Comparison of ENCODE assay signal across 1 cellular context in the genomic region with DNA sequence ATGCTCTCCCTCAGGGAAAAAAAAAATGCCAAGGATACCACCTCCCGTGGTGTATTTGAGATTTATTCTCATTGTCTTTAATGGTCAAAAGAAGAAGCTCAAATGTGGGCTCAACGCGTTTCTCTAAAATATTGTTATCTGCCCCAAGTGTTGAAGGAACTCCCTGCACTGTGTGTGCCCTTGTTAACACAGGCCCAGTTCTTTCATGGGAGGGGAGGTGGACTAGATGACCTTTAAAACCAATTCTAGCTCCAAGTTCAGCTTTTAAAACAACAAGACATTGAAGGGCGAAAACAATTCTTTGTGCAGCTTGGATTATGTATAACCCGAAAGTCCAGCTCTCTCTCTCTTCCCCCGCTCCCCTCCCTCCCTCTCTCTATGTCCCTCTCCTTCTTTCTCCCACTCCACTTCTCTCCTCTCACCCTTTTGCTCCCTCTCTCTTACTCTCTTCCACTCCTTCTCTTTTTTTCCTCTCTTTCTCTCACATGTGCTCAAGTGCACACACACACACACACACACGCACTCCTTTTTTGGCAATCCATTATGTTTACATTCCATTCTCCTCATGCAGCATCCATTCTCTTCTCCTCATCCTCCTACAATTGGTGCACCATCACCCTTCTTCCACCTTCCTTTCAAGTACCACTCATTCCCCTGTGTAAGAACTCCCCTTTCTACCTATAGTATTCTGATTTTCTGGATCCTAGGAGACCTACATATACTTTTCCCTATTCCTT.
TF ChIP-seq lines count a peak whose summit lies in the region.

No MANE protein-coding gene starts in this region.

TF ChIP-seq in K562, 482 proteins besides CTCF, POLR2A, EP300 and RAD21 (continued from another document):
- TF ChIP-seq FOSL1 (tag; conservative IDR thresholded peaks at IDR 0.05) (no peak), KLF10 (CRISPR knock-in tag; IDR thresholded peaks at IDR 0.05) (no peak), ZEB2 (IDR thresholded peaks at IDR 0.05) (no peak), ZNF764 (CRISPR knock-in tag; IDR thresholded peaks at IDR 0.05; ENCODE audit: low read depth) (no peak), RBM34 (IDR thresholded peaks at IDR 0.05; ENCODE audit: borderline replicate concordance, insufficient read depth, low read length) (no peak), KLF1 (tag; IDR thresholded peaks at IDR 0.05) (no peak)
- TF ChIP-seq, protein P1, sequence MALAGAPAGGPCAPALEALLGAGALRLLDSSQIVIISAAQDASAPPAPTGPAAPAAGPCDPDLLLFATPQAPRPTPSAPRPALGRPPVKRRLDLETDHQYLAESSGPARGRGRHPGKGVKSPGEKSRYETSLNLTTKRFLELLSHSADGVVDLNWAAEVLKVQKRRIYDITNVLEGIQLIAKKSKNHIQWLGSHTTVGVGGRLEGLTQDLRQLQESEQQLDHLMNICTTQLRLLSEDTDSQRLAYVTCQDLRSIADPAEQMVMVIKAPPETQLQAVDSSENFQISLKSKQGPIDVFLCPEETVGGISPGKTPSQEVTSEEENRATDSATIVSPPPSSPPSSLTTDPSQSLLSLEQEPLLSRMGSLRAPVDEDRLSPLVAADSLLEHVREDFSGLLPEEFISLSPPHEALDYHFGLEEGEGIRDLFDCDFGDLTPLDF (CRISPR knock-in tag; IDR thresholded peaks at IDR 0.05) = no peak
- TF ChIP-seq, protein P2, sequence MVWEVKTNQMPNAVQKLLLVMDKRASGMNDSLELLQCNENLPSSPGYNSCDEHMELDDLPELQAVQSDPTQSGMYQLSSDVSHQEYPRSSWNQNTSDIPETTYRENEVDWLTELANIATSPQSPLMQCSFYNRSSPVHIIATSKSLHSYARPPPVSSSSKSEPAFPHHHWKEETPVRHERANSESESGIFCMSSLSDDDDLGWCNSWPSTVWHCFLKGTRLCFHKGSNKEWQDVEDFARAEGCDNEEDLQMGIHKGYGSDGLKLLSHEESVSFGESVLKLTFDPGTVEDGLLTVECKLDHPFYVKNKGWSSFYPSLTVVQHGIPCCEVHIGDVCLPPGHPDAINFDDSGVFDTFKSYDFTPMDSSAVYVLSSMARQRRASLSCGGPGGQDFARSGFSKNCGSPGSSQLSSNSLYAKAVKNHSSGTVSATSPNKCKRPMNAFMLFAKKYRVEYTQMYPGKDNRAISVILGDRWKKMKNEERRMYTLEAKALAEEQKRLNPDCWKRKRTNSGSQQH (CRISPR knock-in tag; IDR thresholded peaks at IDR 0.05) = peak; percentile 50; the same call in 1 of the 2 replicates
- TF ChIP-seq, protein P3, sequence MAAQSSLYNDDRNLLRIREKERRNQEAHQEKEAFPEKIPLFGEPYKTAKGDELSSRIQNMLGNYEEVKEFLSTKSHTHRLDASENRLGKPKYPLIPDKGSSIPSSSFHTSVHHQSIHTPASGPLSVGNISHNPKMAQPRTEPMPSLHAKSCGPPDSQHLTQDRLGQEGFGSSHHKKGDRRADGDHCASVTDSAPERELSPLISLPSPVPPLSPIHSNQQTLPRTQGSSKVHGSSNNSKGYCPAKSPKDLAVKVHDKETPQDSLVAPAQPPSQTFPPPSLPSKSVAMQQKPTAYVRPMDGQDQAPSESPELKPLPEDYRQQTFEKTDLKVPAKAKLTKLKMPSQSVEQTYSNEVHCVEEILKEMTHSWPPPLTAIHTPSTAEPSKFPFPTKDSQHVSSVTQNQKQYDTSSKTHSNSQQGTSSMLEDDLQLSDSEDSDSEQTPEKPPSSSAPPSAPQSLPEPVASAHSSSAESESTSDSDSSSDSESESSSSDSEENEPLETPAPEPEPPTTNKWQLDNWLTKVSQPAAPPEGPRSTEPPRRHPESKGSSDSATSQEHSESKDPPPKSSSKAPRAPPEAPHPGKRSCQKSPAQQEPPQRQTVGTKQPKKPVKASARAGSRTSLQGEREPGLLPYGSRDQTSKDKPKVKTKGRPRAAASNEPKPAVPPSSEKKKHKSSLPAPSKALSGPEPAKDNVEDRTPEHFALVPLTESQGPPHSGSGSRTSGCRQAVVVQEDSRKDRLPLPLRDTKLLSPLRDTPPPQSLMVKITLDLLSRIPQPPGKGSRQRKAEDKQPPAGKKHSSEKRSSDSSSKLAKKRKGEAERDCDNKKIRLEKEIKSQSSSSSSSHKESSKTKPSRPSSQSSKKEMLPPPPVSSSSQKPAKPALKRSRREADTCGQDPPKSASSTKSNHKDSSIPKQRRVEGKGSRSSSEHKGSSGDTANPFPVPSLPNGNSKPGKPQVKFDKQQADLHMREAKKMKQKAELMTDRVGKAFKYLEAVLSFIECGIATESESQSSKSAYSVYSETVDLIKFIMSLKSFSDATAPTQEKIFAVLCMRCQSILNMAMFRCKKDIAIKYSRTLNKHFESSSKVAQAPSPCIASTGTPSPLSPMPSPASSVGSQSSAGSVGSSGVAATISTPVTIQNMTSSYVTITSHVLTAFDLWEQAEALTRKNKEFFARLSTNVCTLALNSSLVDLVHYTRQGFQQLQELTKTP (IDR thresholded peaks at IDR 0.05; ENCODE audit: low read depth in 1 of 2, partially characterized antibody in 2 of 2) = no peak
